12 cellular contexts compared by ENCODE assay signal in the genomic region with DNA sequence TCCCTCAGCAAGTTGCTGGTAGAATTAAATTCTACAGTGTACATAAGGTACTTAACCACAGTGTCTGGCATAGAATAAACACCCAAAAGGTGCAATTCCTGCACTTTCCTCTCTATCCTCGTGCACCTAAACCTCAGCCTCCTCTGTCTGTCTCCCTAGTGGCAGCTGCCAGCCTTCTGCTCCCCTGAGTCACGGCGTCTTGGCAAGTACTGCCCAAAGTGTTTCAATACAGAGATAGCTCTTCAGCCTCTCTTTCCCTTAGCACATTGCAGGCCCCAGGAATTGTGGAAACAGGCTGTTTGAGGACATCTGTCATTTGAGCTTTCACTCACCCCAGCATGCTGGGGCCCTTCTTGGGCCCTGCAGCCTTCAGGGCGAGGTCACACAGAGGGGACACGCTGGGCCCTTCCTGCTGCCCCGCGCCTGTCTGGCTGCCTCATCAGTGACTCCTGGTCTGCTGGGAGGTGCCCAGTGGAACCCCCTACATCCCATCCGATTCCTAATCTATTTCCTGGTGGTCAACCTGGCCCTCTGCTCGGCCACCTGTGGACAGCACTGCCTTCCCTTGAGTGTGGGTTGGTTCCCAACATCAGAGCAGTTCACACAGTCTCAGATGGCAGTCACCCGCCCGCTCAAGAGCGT. TPM values are rescaled to one million over a fixed set of nuclear protein-coding genes. Genes with fewer than 3 reads are reported as not detected.
DNase-seq lines count a peak whose midpoint lies in the region; ATAC-seq and TF ChIP-seq lines count a peak whose summit lies in the region.
"Had no signal": no experiment of that assay in that cellular context is flagged by ENCODE, and none has a peak within 500 bp of the region (broad histone marks: within the 10 kb centered on the region; RNA-seq: fewer than 3 reads in every experiment).

No MANE protein-coding gene starts in this region.

- no peak overlapping the region for H3K27ac Mint-ChIP-seq in activated T-cell treated with anti-CD3 and anti-CD28 coated beads, Interleukin-2, amount 50 U/mL, for 72 hours

- no peak overlapping the region for H3K4me3 Mint-ChIP-seq in activated T-cell treated with anti-CD3 and anti-CD28 coated beads, Interleukin-2, amount 50 U/mL, for 72 hours

- no peaks in the 10 kb centered on the region for H3K27me3 ChIP-seq in BLaER1
- H3K27me3 ChIP-seq in SJSA1 (replicated peaks), result no peaks in the 10 kb centered on the region
- H3K27me3 ChIP-seq in heart right ventricle, result no peaks in the 10 kb centered on the region
- H3K27me3 ChIP-seq in osteoblast (ENCODE audit: insufficient read depth, low read length), result no peaks in the 10 kb centered on the region

- peak; percentile 82 to 83 for DNase-seq in SJSA1 (ENCODE audit: low read depth in 1 of 2, low spot score in 2 of 2)
- DNase-seq in heart right ventricle, result no peak
- DNase-seq in osteoblast (ENCODE audit: insufficient read length, low spot score, missing footprints), result no peak
- no peak for DNase-seq in activated T-cell treated with anti-CD3 and anti-CD28 coated beads, Interleukin-2, amount 50 U/mL, for 72 hours
- no peak for DNase-seq in NCI-H1930 (lab: John Stamatoyannopoulos, UW)
- DNase-seq in retina, result no peak
- DNase-seq in cerebellar cortex (ENCODE audit: low spot score), result no peak
- DNase-seq: activated CD4-positive, alpha-beta T cell treated with anti-CD3 and anti-CD28 coated beads for 48 hours; activated gamma-delta T cell; cerebellar nuclear complex; NCI-H774 had no signal

- H3K4me2 ChIP-seq in BLaER1 (0 out of 2 replicates have a peak overlapping the region, but pooled peaks have one; percentile 4), osteoblast (ENCODE audit: insufficient read depth, low read length) (no peak overlapping the region)

- peaks cover 61% of the 10 kb centered on the region for H3K27me3 Mint-ChIP-seq in activated T-cell treated with anti-CD3 and anti-CD28 coated beads, Interleukin-2, amount 50 U/mL, for 72 hours (ENCODE audit: low read depth)

- 59 to 68% methylated on average over 12 of the region's 12 CpGs for WGBS in heart right ventricle, 2 donors

- H3K36me3 Mint-ChIP-seq in activated T-cell treated with anti-CD3 and anti-CD28 coated beads, Interleukin-2, amount 50 U/mL, for 72 hours (ENCODE audit: insufficient read depth in 2 of 2), result peaks cover 0 to 2% of the 10 kb centered on the region in 2 donors

- H4K20me1 ChIP-seq in BLaER1, result no peaks in the 10 kb centered on the region
- peaks cover 21% of the 10 kb centered on the region for H4K20me1 ChIP-seq in osteoblast (ENCODE audit: insufficient read depth, low read length)

- H2AFZ ChIP-seq in osteoblast (ENCODE audit: low read length), result no peak overlapping the region

- no peak overlapping the region for H3K9ac ChIP-seq in BLaER1

- H3K4me1 Mint-ChIP-seq in activated T-cell treated with anti-CD3 and anti-CD28 coated beads, Interleukin-2, amount 50 U/mL, for 72 hours (ENCODE audit: low read depth), result no peaks in the 10 kb centered on the region

- TF ChIP-seq CTCF in heart right ventricle (IDR thresholded peaks at IDR 0.05) (no peak), osteoblast (IDR thresholded peaks at IDR 0.05; ENCODE audit: extremely low read depth, low read depth, low read length) (no peak)

- H3K36me3 ChIP-seq in BLaER1 (no peaks in the 10 kb centered on the region), SJSA1 (peaks cover 19% of the 10 kb centered on the region), heart right ventricle (peaks cover 0 to 52% (median 0%) of the 10 kb centered on the region in 9 donors), osteoblast (ENCODE audit: insufficient read depth, low read length) (peaks cover 29% of the 10 kb centered on the region)

- H3K9me3 Mint-ChIP-seq in activated T-cell treated with anti-CD3 and anti-CD28 coated beads, Interleukin-2, amount 50 U/mL, for 72 hours, result peaks cover 0 to 2% of the 10 kb centered on the region in 2 donors

- H3K4me3 ChIP-seq in BLaER1, result no peak overlapping the region
- H3K4me3 ChIP-seq in SJSA1, result no peak overlapping the region
- H3K4me3 ChIP-seq in heart right ventricle, result no peak overlapping the region
- no peak overlapping the region for H3K4me3 ChIP-seq in osteoblast (ENCODE audit: insufficient read depth, low read length)

- peaks cover 72% of the 10 kb centered on the region for H3K79me2 ChIP-seq in osteoblast (ENCODE audit: insufficient read depth, low read length)

- intact Hi-C loops in heart right ventricle (cut with DNase I), result no loop called here

- peak in 5 of 8 donors; percentile 13 to 67 (median 51) for ATAC-seq in heart right ventricle
- ATAC-seq in activated T-cell treated with anti-CD3 and anti-CD28 coated beads, Interleukin-2, amount 50 U/mL, for 72 hours (replicated peaks in 1 of 2), result no peak

- H3K27ac ChIP-seq in BLaER1 (no peak overlapping the region), SJSA1 (peak overlapping the region; percentile 92), heart right ventricle (peak overlapping the region in 9 of 10 donors; percentile 28 to 91 (median 40)), osteoblast (ENCODE audit: low read depth, low read length) (peak overlapping the region; percentile 94)

- no peaks in the 10 kb centered on the region for H3K4me1 ChIP-seq in BLaER1
- H3K4me1 ChIP-seq in SJSA1 (replicated peaks), result peaks cover 95% of the 10 kb centered on the region
- peaks cover 33 to 100% (median 81%) of the 10 kb centered on the region in 9 donors for H3K4me1 ChIP-seq in heart right ventricle
- H3K4me1 ChIP-seq in osteoblast (ENCODE audit: insufficient read depth, low read length), result peaks cover 84% of the 10 kb centered on the region

- peaks cover 4% of the 10 kb centered on the region; the same call in 1 of the 2 replicates for H3K9me3 ChIP-seq in BLaER1
- 0 out of 2 replicates have a peak, but pooled peaks cover 1% of the 10 kb centered on the region for H3K9me3 ChIP-seq in SJSA1 (replicated peaks)
- no peaks in the 10 kb centered on the region for H3K9me3 ChIP-seq in heart right ventricle
- H3K9me3 ChIP-seq in osteoblast (ENCODE audit: low read depth, low read length), result no peaks in the 10 kb centered on the region

RNA-seq across cellular contexts. Expression of a gene that starts 19.3 kb away (rescaled TPM):
- total RNA-seq in SJSA1 (2014; rRNA removed; shearing (Covaris generic)), result 677 and 741 TPM in 2 replicates
- total RNA-seq in heart right ventricle (100 to 1,000 TPM in 7 of 10 donors, 10 to 100 TPM in 3; 81.7 to 301 (median 128) TPM), osteoblast (267 and 291 TPM in 2 replicates)
- 100 to 1,000 TPM; 111 to 265 TPM for polyA plus RNA-seq in heart right ventricle
- not detected for total RNA-seq in activated T-cell treated with anti-CD3 and anti-CD28 coated beads, Interleukin-2, amount 50 U/mL, for 72 hours

RNA-seq across cellular contexts. Expression of a gene that starts 19.4 kb away (rescaled TPM):
- 489 and 591 TPM in 2 replicates for total RNA-seq in SJSA1 (2014; rRNA removed; shearing (Covaris generic))
- 100 to 1,000 TPM in 7 of 10 donors, 10 to 100 TPM in 3; 96.3 to 342 (median 147) TPM for total RNA-seq in heart right ventricle
- 100 to 1,000 TPM in 1 of 2 donors, 10 to 100 TPM in 1; 83.3 to 234 TPM for polyA plus RNA-seq in heart right ventricle
- total RNA-seq in osteoblast, result 412 and 433 TPM in 2 replicates
- under 1 TPM in 1 of 2 donors, not detected in 1; 0.19 TPM for total RNA-seq in activated T-cell treated with anti-CD3 and anti-CD28 coated beads, Interleukin-2, amount 50 U/mL, for 72 hours

Comparison
In these comparisons a context has a peak if more than half of its experiments do, and no peak if none do; other contexts are left out.
1. DNase-seq: peak in SJSA1 (2 of 2); none in heart right ventricle (0 of 2), osteoblast (single experiment), activated T-cell treated with anti-CD3 and anti-CD28 coated beads, Interleukin-2, amount 50 U/mL, for 72 hours (0 of 2), NCI-H1930 (0 of 2), retina (single experiment) and cerebellar cortex (single experiment).
2. ATAC-seq: peak in heart right ventricle (5 of 8); none in activated T-cell treated with anti-CD3 and anti-CD28 coated beads, Interleukin-2, amount 50 U/mL, for 72 hours (0 of 2).
3. RNA of a gene that starts 19.3 kb away (total RNA-seq): 677 to 741 TPM in SJSA1, 267 to 291 TPM in osteoblast and 81.7 to 301 TPM in heart right ventricle; not detected in activated T-cell treated with anti-CD3 and anti-CD28 coated beads, Interleukin-2, amount 50 U/mL, for 72 hours; every median in the first group is over 10 times any median in the second.
4. RNA of a gene that starts 19.4 kb away (total RNA-seq): 489 to 591 TPM in SJSA1, 412 to 433 TPM in osteoblast and 96.3 to 342 TPM in heart right ventricle; 0.19 TPM in activated T-cell treated with anti-CD3 and anti-CD28 coated beads, Interleukin-2, amount 50 U/mL, for 72 hours; every median in the first group is over 10 times any median in the second.